ENCODE assay signal across 9 cellular contexts in genomic region chr16:30997000-30997886, GRCh38. TPM values are rescaled to one million over a fixed set of nuclear protein-coding genes. Genes with fewer than 3 reads are reported as not detected.
DNase-seq lines count a peak whose midpoint lies in the region; ATAC-seq and TF ChIP-seq lines count a peak whose summit lies in the region.
"Had no signal": no experiment of that assay in that cellular context is flagged by ENCODE, and none has a peak within 500 bp of the region (broad histone marks: within the 10 kb centered on the region; RNA-seq: fewer than 3 reads in every experiment).

No MANE protein-coding gene starts in this region.

- H3K9me3 Mint-ChIP-seq in naive B cell = no peaks in the 10 kb centered on the region

- peaks cover 3 to 8% (median 6%) of the 10 kb centered on the region in 3 donors for H3K27me3 Mint-ChIP-seq in naive B cell

- no peaks in the 10 kb centered on the region for H3K27me3 ChIP-seq in NT2/D1 (ENCODE audit: insufficient read depth, insufficient read length)
- no peaks in the 10 kb centered on the region for H3K27me3 ChIP-seq in esophagus squamous epithelium

- no peaks in the 10 kb centered on the region for H3K36me3 Mint-ChIP-seq in naive B cell

- no peak for TF ChIP-seq CTCF in esophagus squamous epithelium (IDR thresholded peaks at IDR 0.05)

- 10% methylated on average over 12 to 17 of the region's 61 CpGs for WGBS in esophagus squamous epithelium, 2 donors

- H3K4me3 ChIP-seq in NT2/D1 (ENCODE audit: insufficient read length, low read depth) (peak overlapping the region; percentile 46), esophagus squamous epithelium (peak overlapping the region; percentile 38 to 83 (median 58))

- TF ChIP-seq POLR2A in esophagus squamous epithelium (IDR thresholded peaks at IDR 0.05) = peak in 2 of 4 donors; percentile 54 to 76

- H3K4me3 Mint-ChIP-seq in naive B cell = peak overlapping the region; percentile 76 to 93 (median 82)

- H3K9me3 ChIP-seq in NT2/D1 (ENCODE audit: insufficient read depth, low read length) = no peaks in the 10 kb centered on the region
- H3K9me3 ChIP-seq in esophagus squamous epithelium = no peaks in the 10 kb centered on the region

- H3K27ac ChIP-seq in esophagus squamous epithelium = peak overlapping the region; percentile 76 to 94 (median 84)
- H3K27ac ChIP-seq: 22Rv1 had no signal

- peak overlapping the region; percentile 75 for H3K9ac ChIP-seq in NT2/D1 (ENCODE audit: insufficient read length, low read depth)

- peak; percentile 68 for ATAC-seq in HG03045 (IDR thresholded peaks at IDR 0.05; ENCODE audit: unreplicated experiment)
- peak; percentile 98 for ATAC-seq in naive B cell (ENCODE audit: low read depth in 2 of 2)

- H3K27ac Mint-ChIP-seq in naive B cell = peak overlapping the region in 4 of 6 donors; percentile 70 to 84 (median 74)

- no peaks in the 10 kb centered on the region for H3K36me3 ChIP-seq in NT2/D1 (ENCODE audit: insufficient read depth, insufficient read length, low read length)
- no peaks in the 10 kb centered on the region for H3K36me3 ChIP-seq in esophagus squamous epithelium

- peaks cover 0 to 3% (median 0%) of the 10 kb centered on the region in 3 donors for H3K4me1 Mint-ChIP-seq in naive B cell

- intact Hi-C loops in esophagus squamous epithelium (cut with DNase I) = loop anchor here (5.0 kb wide), 1 partner anchor 40 kb away; no protein-coding TSS in a partner anchor

- DNase-seq in DMS53 (lab: John Stamatoyannopoulos, UW) (peak; percentile 75), DMS53 treated with DMSO at 0.1 percent for 48 hours (lab: John Stamatoyannopoulos, UW; ENCODE audit: unreplicated experiment) (no peak), NT2/D1 (ENCODE audit: low read depth, low spot score) (no peak), activated T-cell treated with anti-CD3 and anti-CD28 coated beads for 4 hours (peak; percentile 74), esophagus squamous epithelium (lab: John Stamatoyannopoulos, UW) (no peak), naive B cell (peak; percentile 61)
- DNase-seq in stimulated activated naive CD4-positive, alpha-beta T cell treated with Interleukin-2 at 50 U/mL for 16 hours (lab: John Stamatoyannopoulos, UW) = peak; percentile 81

- H3K4me1 ChIP-seq in NT2/D1 (ENCODE audit: insufficient read depth, insufficient read length) (peaks cover 13% of the 10 kb centered on the region), esophagus squamous epithelium (peaks cover 22 to 60% (median 33%) of the 10 kb centered on the region in 3 donors)

RNA-seq across cellular contexts. Expression of gene HSD3B7, which starts 12.2 kb away (rescaled TPM):
- total RNA-seq in esophagus squamous epithelium = 10 to 100 TPM in 1 of 4 donors, 1 to 10 TPM in 3; 6.9 to 17.0 (median 8.8) TPM
- polyA plus RNA-seq in naive B cell (ENCODE audit: low read depth in 6 of 6) = not detected

RNA-seq across cellular contexts. Expression of gene STX1B, which starts 13.2 kb away (rescaled TPM):
- total RNA-seq in esophagus squamous epithelium = 1 to 10 TPM in 1 of 4 donors, under 1 TPM in 3; 0.06 to 1.5 (median 0.20) TPM
- polyA plus RNA-seq in naive B cell (ENCODE audit: low read depth in 6 of 6) = not detected

RNA-seq across cellular contexts. Expression of gene STX4, which starts 36.1 kb away (rescaled TPM):
- total RNA-seq in esophagus squamous epithelium = 10 to 100 TPM; 19.0 to 35.9 (median 25.1) TPM
- 10 to 100 TPM; 17.4 to 37.1 (median 28.6) TPM for polyA plus RNA-seq in naive B cell (ENCODE audit: low read depth in 6 of 6)

RNA-seq across cellular contexts. Expression of gene SETD1A, which starts 39.7 kb away (rescaled TPM):
- 1 to 10 TPM; 3.5 to 8.0 (median 5.4) TPM for total RNA-seq in esophagus squamous epithelium
- polyA plus RNA-seq in naive B cell (ENCODE audit: low read depth in 6 of 6) = 1 to 10 TPM in 2 of 6 donors, under 1 TPM in 3, not detected in 1; 0.69 to 2.8 (median 0.85) TPM

RNA-seq across cellular contexts. Expression of gene ORAI3, which starts 48.4 kb away (rescaled TPM):
- 10 to 100 TPM in 3 of 4 donors, 1 to 10 TPM in 1; 4.0 to 28.6 (median 18.0) TPM for total RNA-seq in esophagus squamous epithelium
- polyA plus RNA-seq in naive B cell (ENCODE audit: low read depth in 6 of 6) = 10 to 100 TPM; 65.8 to 83.4 (median 78.3) TPM

Comparison
In these comparisons a context has a peak if more than half of its experiments do, and no peak if none do; other contexts are left out.
1. DNase-seq: peak in DMS53 (single experiment), activated T-cell treated with anti-CD3 and anti-CD28 coated beads for 4 hours (single experiment), naive B cell (single experiment) and stimulated activated naive CD4-positive, alpha-beta T cell treated with Interleukin-2 at 50 U/mL for 16 hours (single experiment); none in DMS53 treated with DMSO at 0.1 percent for 48 hours (single experiment), NT2/D1 (single experiment) and esophagus squamous epithelium (single experiment).